Comparison of ENCODE assay signal across 2 cellular contexts in the genomic region with DNA sequence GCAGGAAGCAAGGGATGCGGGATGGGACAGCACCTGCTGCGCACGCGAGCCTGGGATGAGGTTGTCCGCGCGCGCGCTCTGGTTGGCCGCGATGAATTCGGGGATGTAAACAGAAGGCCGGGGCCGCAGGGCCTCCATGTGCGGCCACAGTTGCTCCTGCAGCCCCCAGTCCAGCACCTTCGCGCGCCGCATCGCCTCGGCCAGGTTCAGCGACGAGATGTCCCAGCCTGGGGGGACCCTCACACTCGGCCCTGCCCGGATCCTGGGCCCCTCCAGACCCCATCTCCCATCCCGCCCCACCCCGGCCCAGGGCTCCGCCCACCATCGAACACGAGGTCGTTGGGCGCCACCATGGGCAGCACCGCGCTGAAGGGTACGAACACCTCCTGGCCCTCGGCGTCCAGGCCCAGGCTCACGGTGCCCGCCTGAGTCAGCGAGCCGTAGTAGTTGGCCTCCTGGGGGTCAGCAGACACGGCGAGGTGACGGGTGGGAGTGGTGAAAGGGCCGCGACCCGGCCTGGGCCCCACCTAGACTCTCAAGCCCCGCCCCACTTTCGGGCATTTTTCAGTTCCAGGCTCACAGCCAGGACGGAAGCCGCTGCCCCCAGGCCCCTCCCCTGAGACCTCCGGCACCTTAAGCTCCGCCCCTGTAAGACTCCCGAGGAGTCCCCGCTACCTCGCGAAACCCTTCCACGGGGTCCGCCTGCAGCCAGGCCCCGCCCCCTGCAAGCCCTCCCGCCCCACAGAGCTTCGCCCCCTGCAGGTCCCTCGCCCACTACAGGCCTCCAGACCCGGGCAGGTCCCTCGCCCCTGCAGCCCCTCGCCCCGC.
TF ChIP-seq lines count a peak whose summit lies in the region.

No MANE protein-coding gene starts in this region.

TF ChIP-seq in HEK293T, 16 proteins besides CTCF, POLR2A, EP300 and RAD21:
- TF ChIP-seq FOXA1 (IDR thresholded peaks at IDR 0.05), result no peak
- TF ChIP-seq TARDBP (IDR thresholded peaks at IDR 0.05), result no peak
- no peak for TF ChIP-seq ARNT (IDR thresholded peaks at IDR 0.05)
- TF ChIP-seq CTBP1 (IDR thresholded peaks at IDR 0.05; ENCODE audit: borderline replicate concordance), result no peak
- TF ChIP-seq L3MBTL2 (conservative IDR thresholded peaks at IDR 0.05), result no peak

TF ChIP-seq in HepG2, 621 proteins besides CTCF, POLR2A, EP300 and RAD21:
- peak; percentile 18 for TF ChIP-seq SRSF1 (optimal IDR thresholded peaks at IDR 0.05; ENCODE audit: low read depth, low read length)
- peak; percentile 36; the same call in 1 of the 2 replicates for TF ChIP-seq ZNF768 (CRISPR knock-in tag; IDR thresholded peaks at IDR 0.05)
- TF ChIP-seq ARID4A (CRISPR knock-in tag; IDR thresholded peaks at IDR 0.05; ENCODE audit: borderline replicate concordance), result peak; percentile 9; the same call in 1 of the 2 replicates
- peak; percentile 75 for TF ChIP-seq ZBTB38 (CRISPR knock-in tag; IDR thresholded peaks at IDR 0.05)
- TF ChIP-seq, protein P1, sequence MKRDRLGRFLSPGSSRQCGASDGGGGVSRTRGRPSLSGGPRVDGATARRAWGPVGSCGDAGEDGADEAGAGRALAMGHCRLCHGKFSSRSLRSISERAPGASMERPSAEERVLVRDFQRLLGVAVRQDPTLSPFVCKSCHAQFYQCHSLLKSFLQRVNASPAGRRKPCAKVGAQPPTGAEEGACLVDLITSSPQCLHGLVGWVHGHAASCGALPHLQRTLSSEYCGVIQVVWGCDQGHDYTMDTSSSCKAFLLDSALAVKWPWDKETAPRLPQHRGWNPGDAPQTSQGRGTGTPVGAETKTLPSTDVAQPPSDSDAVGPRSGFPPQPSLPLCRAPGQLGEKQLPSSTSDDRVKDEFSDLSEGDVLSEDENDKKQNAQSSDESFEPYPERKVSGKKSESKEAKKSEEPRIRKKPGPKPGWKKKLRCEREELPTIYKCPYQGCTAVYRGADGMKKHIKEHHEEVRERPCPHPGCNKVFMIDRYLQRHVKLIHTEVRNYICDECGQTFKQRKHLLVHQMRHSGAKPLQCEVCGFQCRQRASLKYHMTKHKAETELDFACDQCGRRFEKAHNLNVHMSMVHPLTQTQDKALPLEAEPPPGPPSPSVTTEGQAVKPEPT (CRISPR knock-in tag; IDR thresholded peaks at IDR 0.05; ENCODE audit: low read depth), result no peak
- no peak for TF ChIP-seq JUND (CRISPR knock-in tag; IDR thresholded peaks at IDR 0.05)
- TF ChIP-seq ETV5 (CRISPR knock-in tag; IDR thresholded peaks at IDR 0.05; ENCODE audit: borderline replicate concordance), result 0 out of 2 replicates have a peak, but pooled peaks have one; percentile 17
- TF ChIP-seq, protein P2, sequence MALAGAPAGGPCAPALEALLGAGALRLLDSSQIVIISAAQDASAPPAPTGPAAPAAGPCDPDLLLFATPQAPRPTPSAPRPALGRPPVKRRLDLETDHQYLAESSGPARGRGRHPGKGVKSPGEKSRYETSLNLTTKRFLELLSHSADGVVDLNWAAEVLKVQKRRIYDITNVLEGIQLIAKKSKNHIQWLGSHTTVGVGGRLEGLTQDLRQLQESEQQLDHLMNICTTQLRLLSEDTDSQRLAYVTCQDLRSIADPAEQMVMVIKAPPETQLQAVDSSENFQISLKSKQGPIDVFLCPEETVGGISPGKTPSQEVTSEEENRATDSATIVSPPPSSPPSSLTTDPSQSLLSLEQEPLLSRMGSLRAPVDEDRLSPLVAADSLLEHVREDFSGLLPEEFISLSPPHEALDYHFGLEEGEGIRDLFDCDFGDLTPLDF (CRISPR knock-in tag; IDR thresholded peaks at IDR 0.05), result no peak
- 0 out of 2 replicates have a peak, but pooled peaks have one; percentile 24 for TF ChIP-seq MAX (IDR thresholded peaks at IDR 0.05)
- TF ChIP-seq, protein P3, sequence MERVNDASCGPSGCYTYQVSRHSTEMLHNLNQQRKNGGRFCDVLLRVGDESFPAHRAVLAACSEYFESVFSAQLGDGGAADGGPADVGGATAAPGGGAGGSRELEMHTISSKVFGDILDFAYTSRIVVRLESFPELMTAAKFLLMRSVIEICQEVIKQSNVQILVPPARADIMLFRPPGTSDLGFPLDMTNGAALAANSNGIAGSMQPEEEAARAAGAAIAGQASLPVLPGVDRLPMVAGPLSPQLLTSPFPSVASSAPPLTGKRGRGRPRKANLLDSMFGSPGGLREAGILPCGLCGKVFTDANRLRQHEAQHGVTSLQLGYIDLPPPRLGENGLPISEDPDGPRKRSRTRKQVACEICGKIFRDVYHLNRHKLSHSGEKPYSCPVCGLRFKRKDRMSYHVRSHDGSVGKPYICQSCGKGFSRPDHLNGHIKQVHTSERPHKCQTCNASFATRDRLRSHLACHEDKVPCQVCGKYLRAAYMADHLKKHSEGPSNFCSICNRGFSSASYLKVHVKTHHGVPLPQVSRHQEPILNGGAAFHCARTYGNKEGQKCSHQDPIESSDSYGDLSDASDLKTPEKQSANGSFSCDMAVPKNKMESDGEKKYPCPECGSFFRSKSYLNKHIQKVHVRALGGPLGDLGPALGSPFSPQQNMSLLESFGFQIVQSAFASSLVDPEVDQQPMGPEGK (CRISPR knock-in tag; IDR thresholded peaks at IDR 0.05), result peak; percentile 68
- no peak for TF ChIP-seq GABPA (IDR thresholded peaks at IDR 0.05; ENCODE audit: low read depth, low read length)
- TF ChIP-seq GABPA (CRISPR knock-in tag; IDR thresholded peaks at IDR 0.05; ENCODE audit: low read depth), result 0 out of 2 replicates have a peak, but pooled peaks have one; percentile 30
- TF ChIP-seq HNRNPK (IDR thresholded peaks at IDR 0.05; ENCODE audit: low read depth, low read length, poor library complexity, severe bottlenecking), result peak; percentile 62
- TF ChIP-seq NRL (CRISPR knock-in tag; IDR thresholded peaks at IDR 0.05; ENCODE audit: borderline replicate concordance), result peak; percentile 54; the same call in 1 of the 2 replicates
- TF ChIP-seq, protein P4, sequence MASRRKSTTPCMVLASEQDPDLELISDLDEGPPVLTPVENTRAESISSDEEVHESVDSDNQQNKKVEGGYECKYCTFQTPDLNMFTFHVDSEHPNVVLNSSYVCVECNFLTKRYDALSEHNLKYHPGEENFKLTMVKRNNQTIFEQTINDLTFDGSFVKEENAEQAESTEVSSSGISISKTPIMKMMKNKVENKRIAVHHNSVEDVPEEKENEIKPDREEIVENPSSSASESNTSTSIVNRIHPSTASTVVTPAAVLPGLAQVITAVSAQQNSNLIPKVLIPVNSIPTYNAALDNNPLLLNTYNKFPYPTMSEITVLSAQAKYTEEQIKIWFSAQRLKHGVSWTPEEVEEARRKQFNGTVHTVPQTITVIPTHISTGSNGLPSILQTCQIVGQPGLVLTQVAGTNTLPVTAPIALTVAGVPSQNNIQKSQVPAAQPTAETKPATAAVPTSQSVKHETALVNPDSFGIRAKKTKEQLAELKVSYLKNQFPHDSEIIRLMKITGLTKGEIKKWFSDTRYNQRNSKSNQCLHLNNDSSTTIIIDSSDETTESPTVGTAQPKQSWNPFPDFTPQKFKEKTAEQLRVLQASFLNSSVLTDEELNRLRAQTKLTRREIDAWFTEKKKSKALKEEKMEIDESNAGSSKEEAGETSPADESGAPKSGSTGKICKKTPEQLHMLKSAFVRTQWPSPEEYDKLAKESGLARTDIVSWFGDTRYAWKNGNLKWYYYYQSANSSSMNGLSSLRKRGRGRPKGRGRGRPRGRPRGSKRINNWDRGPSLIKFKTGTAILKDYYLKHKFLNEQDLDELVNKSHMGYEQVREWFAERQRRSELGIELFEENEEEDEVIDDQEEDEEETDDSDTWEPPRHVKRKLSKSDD (CRISPR knock-in tag; IDR thresholded peaks at IDR 0.05; ENCODE audit: low read depth), result 0 out of 2 replicates have a peak, but pooled peaks have one; percentile 39
- no peak for TF ChIP-seq CREBL2 (CRISPR knock-in tag; IDR thresholded peaks at IDR 0.05; ENCODE audit: borderline replicate concordance)
- TF ChIP-seq ZNF766 (CRISPR knock-in tag; IDR thresholded peaks at IDR 0.05; ENCODE audit: borderline replicate concordance), result no peak
- no peak for TF ChIP-seq SP1 (IDR thresholded peaks at IDR 0.05)
- TF ChIP-seq SP1 (CRISPR knock-in tag; IDR thresholded peaks at IDR 0.05), result peak; percentile 33; the same call in 1 of the 2 replicates
- 0 out of 2 replicates have a peak, but pooled peaks have one; percentile 46 for TF ChIP-seq KDM2A (CRISPR knock-in tag; IDR thresholded peaks at IDR 0.05; ENCODE audit: borderline replicate concordance, low read depth)
- TF ChIP-seq IRF9 (CRISPR knock-in tag; IDR thresholded peaks at IDR 0.05; ENCODE audit: borderline replicate concordance), result 0 out of 2 replicates have a peak, but pooled peaks have one; percentile 20
- peak; percentile 70 for TF ChIP-seq RXRA (CRISPR knock-in tag; IDR thresholded peaks at IDR 0.05)
- 0 out of 2 replicates have a peak, but pooled peaks have one; percentile 13 for TF ChIP-seq SALL1 (CRISPR knock-in tag; IDR thresholded peaks at IDR 0.05)
- TF ChIP-seq SP5 (CRISPR knock-in tag; IDR thresholded peaks at IDR 0.05; ENCODE audit: borderline replicate concordance, low read depth), result no peak
- peak; percentile 38 for TF ChIP-seq AGO2 (optimal IDR thresholded peaks at IDR 0.05; ENCODE audit: low read depth, low read length)
- peak; percentile 74 for TF ChIP-seq RARA (CRISPR knock-in tag; IDR thresholded peaks at IDR 0.05)
- TF ChIP-seq BHLHE40 (IDR thresholded peaks at IDR 0.05; ENCODE audit: low read length), result no peak
